Comparison of ENCODE assay signal across 22 cellular contexts in genomic region chr5:4480528-4481404, GRCh38.
DNase-seq lines count a peak whose midpoint lies in the region; ATAC-seq and TF ChIP-seq lines count a peak whose summit lies in the region.
"Had no signal": no experiment of that assay in that cellular context is flagged by ENCODE, and none has a peak within 500 bp of the region (broad histone marks: within the 10 kb centered on the region; RNA-seq: fewer than 3 reads in every experiment).

No MANE protein-coding gene starts in this region.

- TF ChIP-seq CTCF in epithelial cell of proximal tubule (conservative IDR thresholded peaks at IDR 0.05; ENCODE audit: low read depth, low read length), result no peak

- no peak overlapping the region for H3K4me3 ChIP-seq in epithelial cell of proximal tubule (ENCODE audit: low read depth, low read length)
- H3K4me3 ChIP-seq: cardiac muscle cell, dorsolateral prefrontal cortex, mucosa of descending colon, suprapubic skin had no signal

- ATAC-seq in HG03521 (IDR thresholded peaks at IDR 0.05; ENCODE audit: unreplicated experiment), result no peak
- ATAC-seq: left ventricle myocardium superior; mucosa of descending colon; stimulated activated effector memory CD8-positive, alpha-beta T cell treated with anti-CD3 and anti-CD28 coated beads, Interleukin-12 subunit alpha, Interleukin-12 subunit beta, amount 100 ng/mL, for 72 hours had no signal

- DNase-seq in NCI-H128 (lab: John Stamatoyannopoulos, UW; ENCODE audit: unreplicated experiment) (peak; percentile 80), NCI-H510A (lab: John Stamatoyannopoulos, UW) (peak; percentile 47), epithelial cell of proximal tubule (ENCODE audit: low read depth) (peak; percentile 61), retina (peak; percentile 23), NCI-H2171 (lab: John Stamatoyannopoulos, UW) (no peak), RPMI8226 (no peak), cortex of kidney (lab: John Stamatoyannopoulos, UW) (no peak)
- DNase-seq: anterior cingulate cortex; CD4-positive, CD25-positive, alpha-beta regulatory T cell; dorsolateral prefrontal cortex; GF-D8; H7; head of caudate nucleus; left ventricle myocardium superior; mucosa of descending colon; NCI-H1930; NCI-H524 treated with DMSO at 0.1 percent for 48 hours; SIG-M5 had no signal

Comparison
In these comparisons a context has a peak if more than half of its experiments do, and no peak if none do; other contexts are left out.
1. DNase-seq: peak in NCI-H128 (single experiment), NCI-H510A (single experiment), epithelial cell of proximal tubule (single experiment) and retina (single experiment); none in NCI-H2171 (single experiment), RPMI8226 (single experiment) and cortex of kidney (single experiment).